In genomic region chr20:52552181-52552872, GRCh38 we compare ENCODE assay signal across 19 cellular contexts.
DNase-seq lines count a peak whose midpoint lies in the region; ATAC-seq and TF ChIP-seq lines count a peak whose summit lies in the region.
"Had no signal": no experiment of that assay in that cellular context is flagged by ENCODE, and none has a peak within 500 bp of the region (broad histone marks: within the 10 kb centered on the region; RNA-seq: fewer than 3 reads in every experiment).

No MANE protein-coding gene starts in this region.

- no peak overlapping the region for H3K4me3 ChIP-seq in SJSA1
- H3K4me3 ChIP-seq in fibroblast of the aortic adventitia (ENCODE audit: low read depth, low read length): no peak overlapping the region
- H3K4me3 ChIP-seq: right lobe of liver, uterus had no signal

- no peak for ATAC-seq in HG02884 (IDR thresholded peaks at IDR 0.05; ENCODE audit: unreplicated experiment)
- ATAC-seq: activated T-cell treated with anti-CD3 and anti-CD28 coated beads, Interleukin-2, amount 50 U/mL, for 4 hours; right lobe of liver; stimulated activated effector memory CD8-positive, alpha-beta T cell treated with anti-CD3 and anti-CD28 coated beads, Interleukin-12 subunit alpha, Interleukin-12 subunit beta, amount 100 ng/mL, for 72 hours had no signal

- TF ChIP-seq CTCF in fibroblast of the aortic adventitia (IDR thresholded peaks at IDR 0.05; ENCODE audit: insufficient read depth, low read length): no peak

- peaks cover 13% of the 10 kb centered on the region for H3K4me1 ChIP-seq in SJSA1 (replicated peaks)
- H3K4me1 ChIP-seq: Caco-2, right lobe of liver, uterus had no signal

- DNase-seq in A172 (ENCODE audit: low spot score) (peak; percentile 83), HCEC 1CT (peak; percentile 57), SJSA1 (ENCODE audit: low read depth in 1 of 2, low spot score in 2 of 2) (peak; percentile 61 to 69), fibroblast of the aortic adventitia (ENCODE audit: low read depth) (peak; percentile 2)
- no peak for DNase-seq in effector CD4-positive, alpha-beta T cell
- no peak for DNase-seq in stimulated activated CD4-positive, alpha-beta T cell treated with anti-CD3 and anti-CD28 coated beads, Interleukin-4, amount 100 ng/mL, for 1 hour
- DNase-seq in activated CD4-positive, alpha-beta T cell treated with anti-CD3 and anti-CD28 coated beads, Interleukin-2, amount 50 U/mL, for 1 hour: no peak
- DNase-seq: activated CD4-positive, alpha-beta T cell treated with anti-CD3 and anti-CD28 coated beads, Interleukin-2, amount 10 ng/mL, durations not matched to agents 7 days and 5 days; activated T-cell treated with anti-CD3 and anti-CD28 coated beads, Interleukin-2, amount 50 U/mL, for 4 hours; Caco-2; GOT3; Karpas-422; NCI-H2029; right lobe of liver; SHP77; uterus had no signal

- no peaks in the 10 kb centered on the region for H3K9me3 ChIP-seq in SJSA1 (replicated peaks)
- H3K9me3 ChIP-seq: Caco-2, neutrophil had no signal

- H3K36me3 ChIP-seq in SJSA1: no peaks in the 10 kb centered on the region
- H3K36me3 ChIP-seq: neutrophil, right lobe of liver, uterus had no signal

- no peak overlapping the region for H3K27ac ChIP-seq in SJSA1
- H3K27ac ChIP-seq: neutrophil, right lobe of liver, uterus had no signal

- no peaks in the 10 kb centered on the region for H3K27me3 ChIP-seq in SJSA1 (replicated peaks)
- H3K27me3 ChIP-seq: neutrophil, right lobe of liver, uterus had no signal

Comparison
In these comparisons a context has a peak if more than half of its experiments do, and no peak if none do; other contexts are left out.
1. DNase-seq: peak in A172 (single experiment), HCEC 1CT (single experiment), SJSA1 (2 of 2) and fibroblast of the aortic adventitia (single experiment); none in effector CD4-positive, alpha-beta T cell (single experiment), stimulated activated CD4-positive, alpha-beta T cell treated with anti-CD3 and anti-CD28 coated beads, Interleukin-4, amount 100 ng/mL, for 1 hour (single experiment) and activated CD4-positive, alpha-beta T cell treated with anti-CD3 and anti-CD28 coated beads, Interleukin-2, amount 50 U/mL, for 1 hour (single experiment).